38 cellular contexts compared by ENCODE assay signal in genomic region chr6:31477521-31477920, GRCh38. TPM values are rescaled to one million over a fixed set of nuclear protein-coding genes. Genes with fewer than 3 reads are reported as not detected.
"Had no signal": no experiment of that assay in that cellular context is flagged by ENCODE, and none has a peak within 500 bp of the region (broad histone marks: within the 10 kb centered on the region; RNA-seq: fewer than 3 reads in every experiment).

No MANE protein-coding gene starts in this region.

- H3K27ac Mint-ChIP-seq: activated CD4-positive, alpha-beta memory T cell treated with anti-CD3 and anti-CD28 coated beads, Interleukin-2, amount 10 ng/mL, durations not matched to agents 7 days and 5 days; activated CD4-positive, alpha-beta T cell treated with anti-CD3 and anti-CD28 coated beads, Interleukin-2, amount 10 ng/mL, durations not matched to agents 24 days and 14 days; activated CD8-positive, alpha-beta memory T cell treated with anti-CD3 and anti-CD28 coated beads, Interleukin-2, amount 10 ng/mL, durations not matched to agents 7 days and 5 days; brain had no signal

- H3K27ac ChIP-seq: ascending aorta, cardiac muscle cell, esophagus squamous epithelium, heart right ventricle, pancreas, prostate gland, skin epidermis, stomach, thyroid gland, upper lobe of left lung, vagina, VCaP had no signal

- DNase-seq: activated CD4-positive, alpha-beta memory T cell treated with anti-CD3 and anti-CD28 coated beads, Interleukin-2, amount 10 ng/mL, durations not matched to agents 7 days and 5 days; activated CD4-positive, alpha-beta T cell treated with anti-CD3 and anti-CD28 coated beads, Interleukin-2, amount 10 ng/mL, durations not matched to agents 24 days and 14 days; activated CD8-positive, alpha-beta memory T cell treated with anti-CD3 and anti-CD28 coated beads, Interleukin-2, amount 10 ng/mL, durations not matched to agents 7 days and 5 days; activated naive CD4-positive, alpha-beta T cell treated with Interleukin-2 at 50 U/mL for 16 hours; activated T-cell treated with anti-CD3 and anti-CD28 coated beads, Interleukin-2, amount 50 U/mL, for 48 hours; cortex of kidney; esophagus squamous epithelium; foreskin melanocyte; heart right ventricle; kidney glomerular epithelial cell; mucosa of descending colon; nucleus accumbens; pancreas; retina; stimulated activated CD4-positive, alpha-beta T cell treated with anti-CD3 and anti-CD28 coated beads, Interleukin-12 subunit alpha, Interleukin-12 subunit beta, amount 100 ng/mL, for 4 hours; stimulated activated CD4-positive, alpha-beta T cell treated with anti-CD3 and anti-CD28 coated beads, Interleukin-4, amount 100 ng/mL, for 24 hours; stomach; T-helper 1 cell; T-helper 9 cell; thyroid gland; upper lobe of left lung had no signal

- H3K4me1 Mint-ChIP-seq: neural crest cell had no signal

- H3K36me3 ChIP-seq: ascending aorta, cardiac muscle cell, esophagus squamous epithelium, pancreas, prostate gland, stomach, thyroid gland, upper lobe of left lung, vagina had no signal

- H3K27me3 ChIP-seq: ascending aorta, esophagus squamous epithelium, heart right ventricle, pancreas, stomach, thyroid gland, upper lobe of left lung, vagina had no signal

- H3K27me3 Mint-ChIP-seq: activated CD4-positive, alpha-beta memory T cell treated with anti-CD3 and anti-CD28 coated beads, Interleukin-2, amount 10 ng/mL, durations not matched to agents 7 days and 5 days; activated CD4-positive, alpha-beta T cell treated with anti-CD3 and anti-CD28 coated beads, Interleukin-2, amount 10 ng/mL, durations not matched to agents 24 days and 14 days; activated CD8-positive, alpha-beta memory T cell treated with anti-CD3 and anti-CD28 coated beads, Interleukin-2, amount 10 ng/mL, durations not matched to agents 7 days and 5 days; activated naive CD8-positive, alpha-beta T cell; stimulated activated memory B cell treated with anti-CD40 and anti-IgM and Interleukin-4, amounts not matched to agents 10 μg/mL and 1 μg/mL and 100 μg/mL, for 72 hours had no signal

- ATAC-seq: activated CD4-positive, CD25-positive, alpha-beta regulatory T cell treated with anti-CD3 and anti-CD28 coated beads, Interleukin-2, amount 50 U/mL, for 24 hours; activated CD8-positive, alpha-beta memory T cell treated with anti-CD3 and anti-CD28 coated beads, Interleukin-2, amount 10 ng/mL, durations not matched to agents 7 days and 5 days; heart right ventricle; left lobe of liver; mucosa of descending colon; pancreas; sciatic nerve had no signal

- H3K9me3 ChIP-seq: ascending aorta, esophagus squamous epithelium, heart right ventricle, mucosa of descending colon, pancreas, prostate gland, stomach, thyroid gland, upper lobe of left lung, vagina had no signal

- H3K36me3 Mint-ChIP-seq: brain had no signal

- H3K4me3 Mint-ChIP-seq: activated CD4-positive, alpha-beta memory T cell treated with anti-CD3 and anti-CD28 coated beads, Interleukin-2, amount 10 ng/mL, durations not matched to agents 7 days and 5 days; activated CD4-positive, alpha-beta T cell treated with anti-CD3 and anti-CD28 coated beads, Interleukin-2, amount 10 ng/mL, durations not matched to agents 24 days and 14 days; activated CD8-positive, alpha-beta memory T cell treated with anti-CD3 and anti-CD28 coated beads, Interleukin-2, amount 10 ng/mL, durations not matched to agents 7 days and 5 days; activated naive CD8-positive, alpha-beta T cell; brain; neural crest cell; stimulated activated memory B cell treated with anti-CD40 and anti-IgM and Interleukin-4, amounts not matched to agents 10 μg/mL and 1 μg/mL and 100 μg/mL, for 72 hours had no signal

- H3K4me1 ChIP-seq: pancreas, prostate gland, stomach, thyroid gland had no signal

- H3K9me3 Mint-ChIP-seq: activated CD4-positive, alpha-beta memory T cell treated with anti-CD3 and anti-CD28 coated beads, Interleukin-2, amount 10 ng/mL, durations not matched to agents 7 days and 5 days; activated CD4-positive, alpha-beta T cell treated with anti-CD3 and anti-CD28 coated beads, Interleukin-2, amount 10 ng/mL, durations not matched to agents 24 days and 14 days; brain; neural crest cell; stimulated activated memory B cell treated with anti-CD40 and anti-IgM and Interleukin-4, amounts not matched to agents 10 μg/mL and 1 μg/mL and 100 μg/mL, for 72 hours had no signal

- H3K4me3 ChIP-seq: ascending aorta, cardiac muscle cell, esophagus squamous epithelium, heart right ventricle, lung, mucosa of descending colon, pancreas, prostate gland, skin epidermis, stomach, thyroid gland, upper lobe of left lung, vagina had no signal

RNA-seq across cellular contexts. Expression of gene MCCD1, which starts 51.2 kb away (rescaled TPM):
- total RNA-seq: activated CD4-positive, alpha-beta memory T cell treated with anti-CD3 and anti-CD28 coated beads, Interleukin-2, amount 10 ng/mL, durations not matched to agents 7 days and 5 days; activated CD4-positive, alpha-beta T cell treated with anti-CD3 and anti-CD28 coated beads, Interleukin-2, amount 10 ng/mL, durations not matched to agents 24 days and 14 days; activated CD8-positive, alpha-beta memory T cell treated with anti-CD3 and anti-CD28 coated beads, Interleukin-2, amount 10 ng/mL, durations not matched to agents 7 days and 5 days; ascending aorta; cardiac muscle cell; cerebellum; esophagus squamous epithelium; glomerular endothelial cell; heart right ventricle; left lobe of liver; lung; mucosa of descending colon; myocyte; neural crest cell; pancreas; prostate gland; sciatic nerve; stomach; thyroid gland; upper lobe of left lung; vagina had no signal
- polyA plus RNA-seq: cardiac muscle cell, heart right ventricle, lung, pancreas, stomach had no signal
